8 cellular contexts compared by ENCODE assay signal in genomic region chr10:68988530-68989316, GRCh38. TPM values are rescaled to one million over a fixed set of nuclear protein-coding genes. Genes with fewer than 3 reads are reported as not detected.
DNase-seq lines count a peak whose midpoint lies in the region; ATAC-seq and TF ChIP-seq lines count a peak whose summit lies in the region.

A gene with protein sequence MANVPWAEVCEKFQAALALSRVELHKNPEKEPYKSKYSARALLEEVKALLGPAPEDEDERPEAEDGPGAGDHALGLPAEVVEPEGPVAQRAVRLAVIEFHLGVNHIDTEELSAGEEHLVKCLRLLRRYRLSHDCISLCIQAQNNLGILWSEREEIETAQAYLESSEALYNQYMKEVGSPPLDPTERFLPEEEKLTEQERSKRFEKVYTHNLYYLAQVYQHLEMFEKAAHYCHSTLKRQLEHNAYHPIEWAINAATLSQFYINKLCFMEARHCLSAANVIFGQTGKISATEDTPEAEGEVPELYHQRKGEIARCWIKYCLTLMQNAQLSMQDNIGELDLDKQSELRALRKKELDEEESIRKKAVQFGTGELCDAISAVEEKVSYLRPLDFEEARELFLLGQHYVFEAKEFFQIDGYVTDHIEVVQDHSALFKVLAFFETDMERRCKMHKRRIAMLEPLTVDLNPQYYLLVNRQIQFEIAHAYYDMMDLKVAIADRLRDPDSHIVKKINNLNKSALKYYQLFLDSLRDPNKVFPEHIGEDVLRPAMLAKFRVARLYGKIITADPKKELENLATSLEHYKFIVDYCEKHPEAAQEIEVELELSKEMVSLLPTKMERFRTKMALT (plus strand): TSS chr10:68988803. CDS start chr10:68988833, 30 bp downstream.

- TF ChIP-seq CTCF in LNCAP (IDR thresholded peaks at IDR 0.05) (peak; percentile 57), natural killer cell (IDR thresholded peaks at IDR 0.05) (peak; percentile 13)

- peak; percentile 67 for TF ChIP-seq POLR2A in Raji (IDR thresholded peaks at IDR 0.05; ENCODE audit: insufficient read depth, low read depth, low read length)

- H3K27ac Mint-ChIP-seq in natural killer cell: peak within 1 kb of the TSS; percentile 84 to 96

- peak; percentile 98 for DNase-seq in ELF-1 (ENCODE audit: low read depth, low spot score)
- peak; percentile 72 for DNase-seq in GOT3 (lab: John Stamatoyannopoulos, UW)
- peak; percentile 72 for DNase-seq in activated T-helper 9 cell treated with anti-CD3 and anti-CD28 coated beads, Interleukin-2, amount 50 U/mL, for 16 hours (ENCODE audit: low read depth)
- peak; percentile 98 for DNase-seq in fibroblast of peridontal ligament (ENCODE audit: extremely low read depth)
- peak; percentile 63 for DNase-seq in natural killer cell
- DNase-seq in stimulated activated naive CD4-positive, alpha-beta T cell treated with Interleukin-2 at 50 U/mL for 16 hours (lab: John Stamatoyannopoulos, UW): peak; percentile 77

- H3K9me3 Mint-ChIP-seq in natural killer cell: no peaks in the 10 kb centered on the region

- no peaks in the 10 kb centered on the region for H3K36me3 Mint-ChIP-seq in natural killer cell

- peak; percentile 84 to 90 (median 84) for ATAC-seq in natural killer cell

- intact Hi-C loops in natural killer cell (cut with micrococcal nuclease): loop anchor here (5.0 kb wide), 1 partner anchor 404 kb away; no protein-coding TSS in a partner anchor

- H3K4me1 Mint-ChIP-seq in natural killer cell: peaks cover 43 to 45% of the 10 kb centered on the region in 2 donors

- no peaks in the 10 kb centered on the region for H3K27me3 Mint-ChIP-seq in natural killer cell (ENCODE audit: low read depth in 2 of 2)

- peak within 1 kb of the TSS; percentile 99 for H3K4me3 Mint-ChIP-seq in natural killer cell

RNA-seq across cellular contexts. Expression of the gene that starts here (rescaled TPM):
- total RNA-seq in natural killer cell: 1 to 10 TPM; 3.5 to 4.4 (median 4.0) TPM

Comparison
In these comparisons a context has a peak if more than half of its experiments do, and no peak if none do; other contexts are left out.
1. Peak in every context shown above with its lines: DNase-seq and ATAC-seq.